ENCODE assay signal across 21 cellular contexts in the genomic region with DNA sequence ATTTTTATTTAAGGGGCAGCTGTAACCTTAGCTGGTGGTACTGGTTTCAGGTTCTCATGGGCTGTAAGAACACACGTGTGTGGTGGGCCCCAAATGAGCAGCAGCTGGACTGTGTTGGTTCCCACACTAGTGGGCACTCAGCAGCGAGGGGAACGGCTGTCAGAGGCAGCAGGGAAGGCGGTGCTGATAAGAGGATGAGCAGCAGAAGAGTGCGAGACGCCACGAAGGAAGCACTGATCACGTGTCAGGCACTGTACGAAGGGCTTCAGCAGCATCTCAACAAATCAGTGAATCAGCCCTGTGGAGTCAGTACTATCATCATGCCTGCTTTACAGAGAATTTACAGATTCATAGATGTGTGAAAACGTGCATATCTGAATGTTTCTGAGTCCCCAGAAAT. TPM values are rescaled to one million over a fixed set of nuclear protein-coding genes. Genes with fewer than 3 reads are reported as not detected.
DNase-seq lines count a peak whose midpoint lies in the region; ATAC-seq and TF ChIP-seq lines count a peak whose summit lies in the region.
"Had no signal": no experiment of that assay in that cellular context is flagged by ENCODE, and none has a peak within 500 bp of the region (broad histone marks: within the 10 kb centered on the region; RNA-seq: fewer than 3 reads in every experiment).

No MANE protein-coding gene starts in this region.

- H3K27me3 Mint-ChIP-seq in T-helper 2 cell treated with Interferon-gamma antibody and Interleukin-4, amounts not matched to agents 5 μg/mL and 100 μg/mL, for 36 hours (ENCODE audit: low read depth) = no peaks in the 10 kb centered on the region
- H3K27me3 Mint-ChIP-seq in natural killer cell (ENCODE audit: low read depth in 2 of 2) = no peaks in the 10 kb centered on the region
- H3K27me3 Mint-ChIP-seq: activated naive CD8-positive, alpha-beta T cell treated with anti-CD3 and anti-CD28 coated beads for 36 hours; type B pancreatic cell had no signal

- ATAC-seq in natural killer cell (peak; percentile 83 to 92 (median 90)), HG03460 (IDR thresholded peaks at IDR 0.05; ENCODE audit: unreplicated experiment) (no peak), HG03196 (IDR thresholded peaks at IDR 0.05; ENCODE audit: unreplicated experiment) (no peak)
- ATAC-seq: HCT116, left ventricle myocardium superior had no signal

- peaks cover 17% of the 10 kb centered on the region for H3K4me1 Mint-ChIP-seq in T-helper 2 cell treated with Interferon-gamma antibody and Interleukin-4, amounts not matched to agents 5 μg/mL and 100 μg/mL, for 36 hours (ENCODE audit: low read depth)
- peaks cover 31 to 38% of the 10 kb centered on the region in 2 donors for H3K4me1 Mint-ChIP-seq in natural killer cell

- H3K36me3 Mint-ChIP-seq in T-helper 2 cell treated with Interferon-gamma antibody and Interleukin-4, amounts not matched to agents 5 μg/mL and 100 μg/mL, for 36 hours (ENCODE audit: low read depth) = peaks cover 29% of the 10 kb centered on the region
- H3K36me3 Mint-ChIP-seq in natural killer cell = peaks cover 29% of the 10 kb centered on the region

- no peak for DNase-seq in T-helper 2 cell treated with Interferon-gamma antibody and Interleukin-4, amounts not matched to agents 5 μg/mL and 100 μg/mL, for 36 hours (ENCODE audit: low spot score)
- no peak for DNase-seq in T-helper 2 cell
- DNase-seq in NCI-H524 (lab: John Stamatoyannopoulos, UW) = peak; percentile 31 to 75
- peak; percentile 60 for DNase-seq in amniotic epithelial cell (ENCODE audit: low read depth)
- peak; percentile 35 for DNase-seq in natural killer cell
- DNase-seq in inferior parietal cortex (ENCODE audit: extremely low spot score) = no peak
- DNase-seq: activated naive CD8-positive, alpha-beta T cell treated with anti-CD3 and anti-CD28 coated beads for 36 hours; BE2C; left ventricle myocardium superior; NCI-H1436; NCI-H526 treated with DMSO at 0.1 percent for 48 hours; psoas muscle; stimulated activated CD4-positive, alpha-beta T cell treated with anti-CD3 and anti-CD28 coated beads, Interleukin-2, amount 100 ng/mL, for 24 hours; stomach; SW 1271 had no signal

- H3K27ac Mint-ChIP-seq in T-helper 2 cell treated with Interferon-gamma antibody and Interleukin-4, amounts not matched to agents 5 μg/mL and 100 μg/mL, for 36 hours = peak overlapping the region; percentile 45
- H3K27ac Mint-ChIP-seq in natural killer cell = peak overlapping the region; percentile 67 to 70
- H3K27ac Mint-ChIP-seq: activated naive CD8-positive, alpha-beta T cell treated with anti-CD3 and anti-CD28 coated beads for 36 hours; activated T-helper 1 cell treated with anti-CD3 and anti-CD28 coated beads, Interleukin-12 subunit alpha, Interleukin-12 subunit beta, Interleukin-2, Interleukin-4 antibody, amounts not matched to agents 30 ng/mL and 10 ng/mL and 1 ng/mL, durations not matched to agents 14 hours and 24 hours and 36 hours; type B pancreatic cell had no signal

- TF ChIP-seq CTCF in natural killer cell (IDR thresholded peaks at IDR 0.05) = no peak

- no peaks in the 10 kb centered on the region for H3K9me3 Mint-ChIP-seq in T-helper 2 cell treated with Interferon-gamma antibody and Interleukin-4, amounts not matched to agents 5 μg/mL and 100 μg/mL, for 36 hours
- no peaks in the 10 kb centered on the region for H3K9me3 Mint-ChIP-seq in natural killer cell
- H3K9me3 Mint-ChIP-seq: activated naive CD8-positive, alpha-beta T cell treated with anti-CD3 and anti-CD28 coated beads for 36 hours; activated T-helper 1 cell treated with anti-CD3 and anti-CD28 coated beads, Interleukin-12 subunit alpha, Interleukin-12 subunit beta, Interleukin-2, Interleukin-4 antibody, amounts not matched to agents 30 ng/mL and 10 ng/mL and 1 ng/mL, durations not matched to agents 14 hours and 24 hours and 36 hours; type B pancreatic cell had no signal

- H3K4me3 Mint-ChIP-seq in T-helper 2 cell treated with Interferon-gamma antibody and Interleukin-4, amounts not matched to agents 5 μg/mL and 100 μg/mL, for 36 hours = no peak overlapping the region
- peak overlapping the region; percentile 72 for H3K4me3 Mint-ChIP-seq in natural killer cell
- H3K4me3 Mint-ChIP-seq: activated naive CD8-positive, alpha-beta T cell treated with anti-CD3 and anti-CD28 coated beads for 36 hours; activated T-helper 1 cell treated with anti-CD3 and anti-CD28 coated beads, Interleukin-12 subunit alpha, Interleukin-12 subunit beta, Interleukin-2, Interleukin-4 antibody, amounts not matched to agents 30 ng/mL and 10 ng/mL and 1 ng/mL, durations not matched to agents 14 hours and 24 hours and 36 hours; type B pancreatic cell had no signal

- intact Hi-C loops in natural killer cell (cut with micrococcal nuclease) = no loop called here

RNA-seq across cellular contexts. Expression of gene EMILIN3, which starts 41.0 kb away (rescaled TPM):
- not detected for total RNA-seq in natural killer cell
- total RNA-seq: activated naive CD8-positive, alpha-beta T cell treated with anti-CD3 and anti-CD28 coated beads for 36 hours; M059J had no signal

Comparison
In these comparisons a context has a peak if more than half of its experiments do, and no peak if none do; other contexts are left out.
1. DNase-seq: peak in NCI-H524 (2 of 2), amniotic epithelial cell (single experiment) and natural killer cell (single experiment); none in T-helper 2 cell treated with Interferon-gamma antibody and Interleukin-4, amounts not matched to agents 5 μg/mL and 100 μg/mL, for 36 hours (single experiment), T-helper 2 cell (0 of 5) and inferior parietal cortex (single experiment).
2. ATAC-seq: peak in natural killer cell (3 of 3); none in HG03460 (single experiment) and HG03196 (single experiment).